ENCODE assay signal across 1 cellular context in the genomic region with DNA sequence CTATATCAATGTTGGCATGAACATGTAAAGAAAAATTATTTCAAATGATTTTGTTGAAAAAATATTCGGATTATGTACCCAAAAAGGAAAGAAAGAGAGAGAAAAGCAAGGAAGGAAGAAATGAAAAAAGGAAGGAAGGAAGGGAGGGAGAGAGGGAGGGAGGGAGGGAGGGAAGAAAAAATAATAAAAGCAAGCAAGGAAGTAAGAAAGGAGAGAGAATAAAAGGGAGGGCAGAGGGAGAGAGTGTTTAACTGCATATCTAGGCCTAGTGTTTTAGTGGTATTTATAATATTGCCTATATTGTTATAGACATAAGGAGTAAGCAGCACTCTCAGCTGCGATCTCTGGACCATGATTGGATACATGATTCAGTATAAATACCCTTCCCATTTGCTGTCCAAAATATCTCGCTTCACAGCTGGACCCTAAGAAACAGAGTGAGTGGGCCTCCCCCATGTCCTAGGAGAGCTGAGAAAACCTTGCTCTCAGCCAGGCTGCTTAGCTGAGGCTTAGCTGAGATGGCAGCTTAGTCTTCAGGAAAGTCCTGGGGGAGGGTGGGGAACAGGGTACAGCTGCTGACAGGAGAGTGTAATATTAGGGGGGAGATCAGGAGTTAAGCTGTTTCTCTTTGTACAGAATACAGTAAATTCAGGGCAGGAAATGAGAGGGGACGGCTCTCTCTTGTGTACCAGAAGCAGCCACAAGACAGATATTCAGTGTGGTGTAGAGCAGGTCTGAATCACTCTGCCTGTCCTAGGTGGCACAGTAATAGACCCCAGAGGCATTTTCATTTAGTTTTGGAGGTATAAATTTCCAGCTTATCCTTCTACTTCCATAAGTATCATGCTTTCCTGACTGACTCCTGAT.
TF ChIP-seq lines count a peak whose summit lies in the region.

No MANE protein-coding gene starts in this region.

TF ChIP-seq in K562, 482 proteins besides CTCF, POLR2A, EP300 and RAD21 (continued from another document):
- TF ChIP-seq, protein P1, sequence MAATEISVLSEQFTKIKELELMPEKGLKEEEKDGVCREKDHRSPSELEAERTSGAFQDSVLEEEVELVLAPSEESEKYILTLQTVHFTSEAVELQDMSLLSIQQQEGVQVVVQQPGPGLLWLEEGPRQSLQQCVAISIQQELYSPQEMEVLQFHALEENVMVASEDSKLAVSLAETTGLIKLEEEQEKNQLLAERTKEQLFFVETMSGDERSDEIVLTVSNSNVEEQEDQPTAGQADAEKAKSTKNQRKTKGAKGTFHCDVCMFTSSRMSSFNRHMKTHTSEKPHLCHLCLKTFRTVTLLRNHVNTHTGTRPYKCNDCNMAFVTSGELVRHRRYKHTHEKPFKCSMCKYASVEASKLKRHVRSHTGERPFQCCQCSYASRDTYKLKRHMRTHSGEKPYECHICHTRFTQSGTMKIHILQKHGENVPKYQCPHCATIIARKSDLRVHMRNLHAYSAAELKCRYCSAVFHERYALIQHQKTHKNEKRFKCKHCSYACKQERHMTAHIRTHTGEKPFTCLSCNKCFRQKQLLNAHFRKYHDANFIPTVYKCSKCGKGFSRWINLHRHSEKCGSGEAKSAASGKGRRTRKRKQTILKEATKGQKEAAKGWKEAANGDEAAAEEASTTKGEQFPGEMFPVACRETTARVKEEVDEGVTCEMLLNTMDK (IDR thresholded peaks at IDR 0.05; ENCODE audit: borderline replicate concordance, insufficient read depth, low read depth, low read length, poor library complexity, severe bottlenecking) = no peak
- peak; percentile 59 for TF ChIP-seq PCBP2 (IDR thresholded peaks at IDR 0.05; ENCODE audit: low read depth, low read length, poor library complexity, severe bottlenecking)
- TF ChIP-seq CCAR2 (IDR thresholded peaks at IDR 0.05; ENCODE audit: low read depth, low read length) = no peak
- no peak for TF ChIP-seq GTF2E2 (tag; IDR thresholded peaks at IDR 0.05)
- TF ChIP-seq HDAC8 (tag; IDR thresholded peaks at IDR 0.05) = no peak
- no peak for TF ChIP-seq PHF21A (IDR thresholded peaks at IDR 0.05; ENCODE audit: borderline replicate concordance, low read depth)
- peak; percentile 86 for TF ChIP-seq PRDM10 (IDR thresholded peaks at IDR 0.05; ENCODE audit: partially characterized antibody)
- TF ChIP-seq, protein P2, sequence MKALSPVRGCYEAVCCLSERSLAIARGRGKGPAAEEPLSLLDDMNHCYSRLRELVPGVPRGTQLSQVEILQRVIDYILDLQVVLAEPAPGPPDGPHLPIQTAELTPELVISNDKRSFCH (CRISPR knock-in tag; IDR thresholded peaks at IDR 0.05) = no peak
- TF ChIP-seq, protein P2 (tag; IDR thresholded peaks at IDR 0.05) = no peak
- no peak for TF ChIP-seq CBX5 (IDR thresholded peaks at IDR 0.05; ENCODE audit: borderline replicate concordance, low read depth)
- no peak for TF ChIP-seq RCOR1 (IDR thresholded peaks at IDR 0.05; ENCODE audit: borderline replicate concordance in 1 of 2, low read depth in 2 of 2, low read length in 2 of 2)
- peak; percentile 57 for TF ChIP-seq ZNF512 (tag; IDR thresholded peaks at IDR 0.05)
- no peak for TF ChIP-seq FOXK1 (CRISPR knock-in tag; IDR thresholded peaks at IDR 0.05; ENCODE audit: borderline replicate concordance)
- TF ChIP-seq, protein P3, sequence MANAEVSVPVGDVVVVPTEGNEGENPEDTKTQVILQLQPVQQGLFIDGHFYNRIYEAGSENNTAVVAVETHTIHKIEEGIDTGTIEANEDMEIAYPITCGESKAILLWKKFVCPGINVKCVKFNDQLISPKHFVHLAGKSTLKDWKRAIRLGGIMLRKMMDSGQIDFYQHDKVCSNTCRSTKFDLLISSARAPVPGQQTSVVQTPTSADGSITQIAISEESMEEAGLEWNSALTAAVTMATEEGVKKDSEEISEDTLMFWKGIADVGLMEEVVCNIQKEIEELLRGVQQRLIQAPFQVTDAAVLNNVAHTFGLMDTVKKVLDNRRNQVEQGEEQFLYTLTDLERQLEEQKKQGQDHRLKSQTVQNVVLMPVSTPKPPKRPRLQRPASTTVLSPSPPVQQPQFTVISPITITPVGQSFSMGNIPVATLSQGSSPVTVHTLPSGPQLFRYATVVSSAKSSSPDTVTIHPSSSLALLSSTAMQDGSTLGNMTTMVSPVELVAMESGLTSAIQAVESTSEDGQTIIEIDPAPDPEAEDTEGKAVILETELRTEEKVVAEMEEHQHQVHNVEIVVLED (CRISPR knock-in tag; IDR thresholded peaks at IDR 0.05) = no peak
- TF ChIP-seq, protein P4, sequence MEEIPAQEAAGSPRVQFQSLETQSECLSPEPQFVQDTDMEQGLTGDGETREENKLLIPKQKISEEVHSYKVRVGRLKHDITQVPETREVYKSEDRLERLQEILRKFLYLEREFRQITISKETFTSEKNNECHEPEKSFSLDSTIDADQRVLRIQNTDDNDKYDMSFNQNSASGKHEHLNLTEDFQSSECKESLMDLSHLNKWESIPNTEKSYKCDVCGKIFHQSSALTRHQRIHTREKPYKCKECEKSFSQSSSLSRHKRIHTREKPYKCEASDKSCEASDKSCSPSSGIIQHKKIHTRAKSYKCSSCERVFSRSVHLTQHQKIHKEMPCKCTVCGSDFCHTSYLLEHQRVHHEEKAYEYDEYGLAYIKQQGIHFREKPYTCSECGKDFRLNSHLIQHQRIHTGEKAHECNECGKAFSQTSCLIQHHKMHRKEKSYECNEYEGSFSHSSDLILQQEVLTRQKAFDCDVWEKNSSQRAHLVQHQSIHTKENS (CRISPR knock-in tag; IDR thresholded peaks at IDR 0.05) = no peak
- TF ChIP-seq FIP1L1 (IDR thresholded peaks at IDR 0.05; ENCODE audit: low read depth, low read length, poor library complexity, severe bottlenecking) = no peak
- TF ChIP-seq ZNF23 (CRISPR knock-in tag; IDR thresholded peaks at IDR 0.05) = no peak
- peak; percentile 20 for TF ChIP-seq KDM5B (IDR thresholded peaks at IDR 0.05; ENCODE audit: insufficient replicate concordance, low read depth, low read length)
- no peak for TF ChIP-seq CHD4 (IDR thresholded peaks at IDR 0.05; ENCODE audit: insufficient read depth, insufficient replicate concordance, low read depth, low read length, poor library complexity, severe bottlenecking)
